Comparison of ENCODE assay signal across 14 cellular contexts in the genomic region with DNA sequence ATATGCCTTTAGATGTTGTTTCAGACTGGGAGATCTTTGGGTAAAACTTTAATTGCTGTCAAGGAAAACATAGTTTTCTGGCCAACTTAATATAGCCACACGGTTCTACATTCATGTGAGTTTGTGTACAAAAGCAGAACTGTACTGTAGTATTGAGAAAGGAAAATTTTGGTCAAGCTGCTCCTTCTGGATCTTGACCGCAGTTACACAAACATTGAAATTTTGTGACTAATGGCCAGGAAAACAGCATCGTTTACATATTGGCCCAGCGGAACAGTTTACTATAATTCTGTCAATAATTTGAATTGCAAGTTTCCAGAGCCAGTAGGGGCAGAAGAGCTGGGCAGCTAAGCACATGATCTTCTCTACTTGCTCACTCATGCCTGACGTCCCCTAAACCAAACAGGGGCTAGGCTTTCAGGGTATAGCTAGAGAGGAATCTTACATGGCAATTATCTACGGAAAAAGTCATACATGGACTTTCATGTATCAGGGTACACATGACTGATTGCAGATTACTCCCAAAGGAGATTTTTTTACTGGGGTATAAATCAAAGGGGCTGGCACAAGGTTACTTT. TPM values are rescaled to one million over a fixed set of nuclear protein-coding genes. Genes with fewer than 3 reads are reported as not detected.
DNase-seq lines count a peak whose midpoint lies in the region; ATAC-seq and TF ChIP-seq lines count a peak whose summit lies in the region.
"Had no signal": no experiment of that assay in that cellular context is flagged by ENCODE, and none has a peak within 500 bp of the region (broad histone marks: within the 10 kb centered on the region; RNA-seq: fewer than 3 reads in every experiment).

No MANE protein-coding gene starts in this region.

- peaks cover 18% of the 10 kb centered on the region for H3K9me3 Mint-ChIP-seq in Caco-2 (ENCODE audit: unreplicated experiment)
- H3K9me3 Mint-ChIP-seq: activated T-helper 17 cell treated with anti-CD3 and anti-CD28 coated beads, Interleukin-2, amount 50 U/mL, for 72 hours; central memory CD8-positive, alpha-beta T cell had no signal

- no peak overlapping the region for H3K4me3 Mint-ChIP-seq in Caco-2 (ENCODE audit: unreplicated experiment)
- H3K4me3 Mint-ChIP-seq: activated T-helper 17 cell treated with anti-CD3 and anti-CD28 coated beads, Interleukin-2, amount 50 U/mL, for 72 hours; central memory CD8-positive, alpha-beta T cell had no signal

- DNase-seq in NCI-H1092 treated with DMSO at 0.1 percent for 48 hours (lab: John Stamatoyannopoulos, UW): peak; percentile 66
- peak; percentile 89 for DNase-seq in fibroblast of gingiva (ENCODE audit: low read depth)
- DNase-seq in stromal cell of bone marrow (ENCODE audit: low read depth): peak; percentile 65
- DNase-seq in NCI-H446 treated with DMSO at 0.1 percent for 48 hours (lab: John Stamatoyannopoulos, UW): no peak
- no peak for DNase-seq in COLO829 (ENCODE audit: low spot score)
- DNase-seq in Caco-2: no peak
- no peak for DNase-seq in midbrain (lab: John Stamatoyannopoulos, UW)
- DNase-seq: activated CD4-positive, alpha-beta T cell treated with anti-CD3 and anti-CD28 coated beads for 1 hour; mammary epithelial cell; NCI-H2107; SIG-M5 had no signal

- TF ChIP-seq CTCF in Caco-2 (IDR thresholded peaks at IDR 0.05; ENCODE audit: insufficient read depth in 1 of 2, low read depth in 1 of 2, low read length in 1 of 2, severe bottlenecking in 1 of 2, unreplicated experiment in 1 of 2): no peak

- no peak overlapping the region for H3K4me3 ChIP-seq in Caco-2 (ENCODE audit: low read depth, low read length)

- no peaks in the 10 kb centered on the region for H3K36me3 Mint-ChIP-seq in Caco-2 (ENCODE audit: insufficient read depth, unreplicated experiment)

- H3K9me3 ChIP-seq in Caco-2: peaks cover 4% of the 10 kb centered on the region; the same call in 1 of the 2 replicates

- intact Hi-C loops in Caco-2 (cut with micrococcal nuclease; ENCODE audit: unreplicated experiment): no loop called here

- CTCF ChIA-PET in Caco-2 (lab: Charles Lee): no interaction called here

- POLR2A ChIA-PET in Caco-2 (lab: Charles Lee): no interaction called here

- no peaks in the 10 kb centered on the region for H3K27me3 ChIP-seq in Caco-2 (replicated peaks; ENCODE audit: control insufficient read depth, insufficient read depth, low read length)

- H3K27ac Mint-ChIP-seq in Caco-2 (ENCODE audit: unreplicated experiment): no peak overlapping the region
- H3K27ac Mint-ChIP-seq: activated T-helper 17 cell treated with anti-CD3 and anti-CD28 coated beads, Interleukin-2, amount 50 U/mL, for 72 hours had no signal

- ATAC-seq in GM19324 (IDR thresholded peaks at IDR 0.05; ENCODE audit: low FRiP score, unreplicated experiment): peak; percentile 52
- ATAC-seq: activated T-helper 17 cell treated with anti-CD3 and anti-CD28 coated beads, Interleukin-2, amount 50 U/mL, for 72 hours had no signal

- BruUV-seq in Caco-2 (replicated peaks; lab: Mats Ljungman, UMichigan): no TSS peak

- H3K4me1 Mint-ChIP-seq in Caco-2 (ENCODE audit: low read depth, unreplicated experiment): no peaks in the 10 kb centered on the region
- H3K4me1 Mint-ChIP-seq: activated T-helper 17 cell treated with anti-CD3 and anti-CD28 coated beads, Interleukin-2, amount 50 U/mL, for 72 hours; central memory CD8-positive, alpha-beta T cell had no signal

- peaks cover 19% of the 10 kb centered on the region for H3K27me3 Mint-ChIP-seq in Caco-2 (ENCODE audit: insufficient read depth, unreplicated experiment)
- H3K27me3 Mint-ChIP-seq: activated T-helper 17 cell treated with anti-CD3 and anti-CD28 coated beads, Interleukin-2, amount 50 U/mL, for 72 hours; central memory CD8-positive, alpha-beta T cell had no signal

- no peaks in the 10 kb centered on the region for H3K4me1 ChIP-seq in Caco-2

- no peaks in the 10 kb centered on the region for H3K36me3 ChIP-seq in Caco-2 (ENCODE audit: control insufficient read depth, insufficient read depth, low read length)

RNA-seq across cellular contexts. Expression of a gene that starts 11.3 kb away (rescaled TPM):
- 0.19 and 0.57 TPM in 2 replicates for total RNA-seq in Caco-2 (2022)
- total RNA-seq: activated T-helper 17 cell treated with anti-CD3 and anti-CD28 coated beads, Interleukin-2, amount 50 U/mL, for 72 hours; mammary epithelial cell had no signal

RNA-seq across cellular contexts. Expression of a gene that starts 31.0 kb away (rescaled TPM):
- not detected in 2 replicates for total RNA-seq in Caco-2 (2022)

RNA-seq across cellular contexts. Expression of a gene that starts 40.7 kb away (rescaled TPM):
- not detected in 2 replicates for total RNA-seq in Caco-2 (2022)
- total RNA-seq: activated T-helper 17 cell treated with anti-CD3 and anti-CD28 coated beads, Interleukin-2, amount 50 U/mL, for 72 hours had no signal

RNA-seq across cellular contexts. Expression of a gene that starts 51.2 kb away (rescaled TPM):
- total RNA-seq in Caco-2 (2022): 1.8 and 2.8 TPM in 2 replicates

RNA-seq across cellular contexts. Expression of a gene that starts 51.4 kb away (rescaled TPM):
- total RNA-seq in Caco-2 (2022): 159 and 184 TPM in 2 replicates

Comparison
In these comparisons a context has a peak if more than half of its experiments do, and no peak if none do; other contexts are left out.
1. DNase-seq: peak in NCI-H1092 treated with DMSO at 0.1 percent for 48 hours (single experiment), fibroblast of gingiva (single experiment) and stromal cell of bone marrow (single experiment); none in NCI-H446 treated with DMSO at 0.1 percent for 48 hours (single experiment), COLO829 (single experiment), Caco-2 (0 of 2) and midbrain (single experiment).